ENCODE assay signal across 21 cellular contexts in the genomic region with DNA sequence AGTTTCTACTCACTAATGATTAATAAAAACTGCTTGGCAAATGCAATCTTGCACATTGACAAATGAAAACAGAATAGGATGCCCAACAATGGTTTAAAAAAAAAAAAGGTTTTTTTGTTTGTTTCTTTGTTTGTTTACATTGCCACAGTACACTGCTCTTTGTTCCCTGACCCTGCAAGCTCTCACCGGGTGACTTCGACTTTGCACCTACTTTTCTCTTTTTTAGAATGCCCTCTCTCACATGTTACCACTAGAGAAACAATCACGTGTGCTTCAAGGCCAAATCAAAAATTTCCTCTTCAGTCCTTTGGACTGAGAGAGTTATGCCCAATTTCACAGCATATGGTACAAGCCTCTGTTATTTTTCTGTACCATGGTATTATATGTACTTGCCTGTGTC.
DNase-seq lines count a peak whose midpoint lies in the region; ATAC-seq and TF ChIP-seq lines count a peak whose summit lies in the region.
"Had no signal": no experiment of that assay in that cellular context is flagged by ENCODE, and none has a peak within 500 bp of the region (broad histone marks: within the 10 kb centered on the region; RNA-seq: fewer than 3 reads in every experiment).

No MANE protein-coding gene starts in this region.

- H3K9me3 Mint-ChIP-seq in effector memory CD8-positive, alpha-beta T cell, result no peaks in the 10 kb centered on the region

- H3K79me1 ChIP-seq in mesendoderm (ENCODE audit: low read length), result no peaks in the 10 kb centered on the region

- H3K79me2 ChIP-seq in mesendoderm (ENCODE audit: control insufficient read depth, insufficient read depth, low read length) (no peaks in the 10 kb centered on the region), smooth muscle cell (ENCODE audit: low read depth) (no peaks in the 10 kb centered on the region)

- H3K18ac ChIP-seq in mesendoderm (ENCODE audit: low read length), result no peak overlapping the region

- H3K27ac ChIP-seq in mesendoderm (ENCODE audit: low read depth, low read length) (no peak overlapping the region), smooth muscle cell (ENCODE audit: low read depth) (no peak overlapping the region)
- H3K27ac ChIP-seq: PC-9, SJSA1 had no signal

- no peak overlapping the region for H3K27ac Mint-ChIP-seq in effector memory CD8-positive, alpha-beta T cell
- H3K27ac Mint-ChIP-seq: B cell; CD14-positive monocyte; CD8-positive, alpha-beta memory T cell had no signal

- H2AK5ac ChIP-seq in mesendoderm (ENCODE audit: low read length), result no peak overlapping the region

- WGBS in mesendoderm (ENCODE audit: extremely low coverage, insufficient coverage, low lambda C conversion rate), result no CpG with 5 or more reads among the region's 3 CpGs
- WGBS in smooth muscle cell (ENCODE audit: low lambda C conversion rate), result 64% methylated on average over 3 of the region's 3 CpGs

- H4K5ac ChIP-seq in mesendoderm (ENCODE audit: low read length), result no peak overlapping the region

- no peaks in the 10 kb centered on the region for H4K20me1 ChIP-seq in smooth muscle cell (ENCODE audit: low read depth)

- no peak overlapping the region for H3K4ac ChIP-seq in mesendoderm (ENCODE audit: low read depth, low read length)

- H4K8ac ChIP-seq in mesendoderm (ENCODE audit: low read depth, low read length), result no peak overlapping the region

- no peak for ATAC-seq in effector memory CD8-positive, alpha-beta T cell (replicated peaks)
- ATAC-seq in left cardiac atrium, result no peak
- ATAC-seq: Right ventricle myocardium inferior had no signal

- H2AFZ ChIP-seq in smooth muscle cell (ENCODE audit: low read depth), result peak overlapping the region; percentile 6
- H2AFZ ChIP-seq: PC-9 had no signal

- H3K4me3 Mint-ChIP-seq in effector memory CD8-positive, alpha-beta T cell, result no peak overlapping the region
- H3K4me3 Mint-ChIP-seq: B cell; CD14-positive monocyte; CD8-positive, alpha-beta memory T cell had no signal

- H3K36me3 ChIP-seq in mesendoderm (ENCODE audit: control insufficient read depth, insufficient read depth, low read length) (no peaks in the 10 kb centered on the region), smooth muscle cell (ENCODE audit: low read depth) (no peaks in the 10 kb centered on the region)
- H3K36me3 ChIP-seq: SJSA1 had no signal

- H3K4me1 ChIP-seq in mesendoderm (ENCODE audit: control insufficient read depth, low read depth, low read length), result no peaks in the 10 kb centered on the region
- no peaks in the 10 kb centered on the region for H3K4me1 ChIP-seq in smooth muscle cell (ENCODE audit: low read depth)
- H3K4me1 ChIP-seq: SJSA1 had no signal

- peak overlapping the region; percentile 36 for H2BK15ac ChIP-seq in mesendoderm (replicated peaks; ENCODE audit: low read depth)

- H3K4me3 ChIP-seq in mesendoderm (ENCODE audit: low read length), result no peak overlapping the region
- no peak overlapping the region for H3K4me3 ChIP-seq in smooth muscle cell
- H3K4me3 ChIP-seq: PC-9, SJSA1 had no signal

- no peak overlapping the region for H2BK5ac ChIP-seq in mesendoderm (ENCODE audit: low read length)

- no peak overlapping the region for H2BK120ac ChIP-seq in mesendoderm (ENCODE audit: low read depth, low read length)

- H3K9me3 ChIP-seq in smooth muscle cell (replicated peaks; ENCODE audit: low read depth), result no peaks in the 10 kb centered on the region
- H3K9me3 ChIP-seq: SJSA1 had no signal

- H3F3A ChIP-seq in smooth muscle cell (ENCODE audit: low read depth), result no peaks in the 10 kb centered on the region

- H3K9ac ChIP-seq in mesendoderm (ENCODE audit: low read length), result no peak overlapping the region
- H3K9ac ChIP-seq in smooth muscle cell (ENCODE audit: low read depth), result no peak overlapping the region

- H3K27me3 Mint-ChIP-seq in effector memory CD8-positive, alpha-beta T cell, result no peaks in the 10 kb centered on the region
- H3K27me3 Mint-ChIP-seq: B cell; CD8-positive, alpha-beta memory T cell had no signal

- DNase-seq in NCI-H69 (lab: John Stamatoyannopoulos, UW) (peak; percentile 2), SW480 (ENCODE audit: low spot score) (peak; percentile 43), mesendoderm (no peak), smooth muscle cell (lab: John Stamatoyannopoulos, UW; ENCODE audit: unreplicated experiment) (no peak), left cardiac atrium (no peak)
- DNase-seq in effector memory CD8-positive, alpha-beta T cell, result no peak
- no peak for DNase-seq in stimulated activated CD4-positive, alpha-beta T cell treated with anti-CD3 and anti-CD28 coated beads, Interleukin-4, amount 100 ng/mL, for 1 hour
- DNase-seq: CD8-positive, alpha-beta memory T cell; DMS 273 treated with DMSO at 0.1 percent for 48 hours; DMS79 treated with DMSO at 0.1 percent for 48 hours; HCEC 1CT; NCI-H1048; NCI-H1694 treated with DMSO at 0.1 percent for 48 hours; NCI-H2081 treated with DMSO at 0.1 percent for 48 hours; NCI-H524; NCI-H774; PC-9 had no signal

- no peak for TF ChIP-seq CTCF in smooth muscle cell (IDR thresholded peaks at IDR 0.05; ENCODE audit: borderline replicate concordance, insufficient read depth, poor library complexity, severe bottlenecking)

- H3K4me1 Mint-ChIP-seq in effector memory CD8-positive, alpha-beta T cell (ENCODE audit: low read depth in 2 of 2), result no peaks in the 10 kb centered on the region
- H3K4me1 Mint-ChIP-seq: B cell; CD14-positive monocyte; CD8-positive, alpha-beta memory T cell had no signal

- H3K4me2 ChIP-seq in mesendoderm (ENCODE audit: low read length) (no peak overlapping the region), smooth muscle cell (no peak overlapping the region)
- H3K4me2 ChIP-seq: PC-9 had no signal

- intact Hi-C loops in left cardiac atrium (cut with DNase I), result no loop called here

- no peak overlapping the region for H3K56ac ChIP-seq in mesendoderm (ENCODE audit: low read length)

- H3K23ac ChIP-seq in mesendoderm (ENCODE audit: low read length), result no peak overlapping the region

- H3K36me3 Mint-ChIP-seq in effector memory CD8-positive, alpha-beta T cell (ENCODE audit: insufficient read depth), result no peaks in the 10 kb centered on the region
- H3K36me3 Mint-ChIP-seq: CD14-positive monocyte; CD8-positive, alpha-beta memory T cell had no signal

- H3K27me3 ChIP-seq in mesendoderm (ENCODE audit: insufficient read depth, low read length, poor library complexity) (no peaks in the 10 kb centered on the region), smooth muscle cell (ENCODE audit: low read depth) (no peaks in the 10 kb centered on the region)
- H3K27me3 ChIP-seq: SJSA1 had no signal

Comparison
In these comparisons a context has a peak if more than half of its experiments do, and no peak if none do; other contexts are left out.
1. DNase-seq: peak in NCI-H69 (single experiment) and SW480 (single experiment); none in mesendoderm (single experiment), smooth muscle cell (single experiment), effector memory CD8-positive, alpha-beta T cell (0 of 3), left cardiac atrium (single experiment) and stimulated activated CD4-positive, alpha-beta T cell treated with anti-CD3 and anti-CD28 coated beads, Interleukin-4, amount 100 ng/mL, for 1 hour (single experiment).